26 cellular contexts compared by ENCODE assay signal in genomic region chr1:94969137-94969536, GRCh38.
"Had no signal": no experiment of that assay in that cellular context is flagged by ENCODE, and none has a peak within 500 bp of the region (broad histone marks: within the 10 kb centered on the region; RNA-seq: fewer than 3 reads in every experiment).

No MANE protein-coding gene starts in this region.

- H3K27me3 ChIP-seq: dorsolateral prefrontal cortex, esophagus squamous epithelium, gastrocnemius medialis, heart right ventricle, left lung had no signal

- H3K27ac Mint-ChIP-seq: mesothelial cell of epicardium had no signal

- H3K4me3 ChIP-seq: coronary artery, dorsolateral prefrontal cortex, esophagus squamous epithelium, gastrocnemius medialis, heart right ventricle, left lung, lower lobe of right lung, mucosa of descending colon had no signal

- H3K27ac ChIP-seq: coronary artery, dorsolateral prefrontal cortex, epithelial cell of prostate, esophagus squamous epithelium, gastrocnemius medialis, heart right ventricle, left lung, lower lobe of right lung had no signal

- H3K9me3 Mint-ChIP-seq: mesothelial cell of epicardium had no signal

- H3K36me3 ChIP-seq: esophagus squamous epithelium, gastrocnemius medialis, heart right ventricle, left lung, lower lobe of right lung had no signal

- ATAC-seq: esophagus mucosa, gastrocnemius medialis, heart right ventricle, left cardiac atrium, left lung, left ventricle myocardium superior, lower lobe of right lung, mucosa of descending colon had no signal

- H3K4me3 Mint-ChIP-seq: mesothelial cell of epicardium had no signal

- H3K36me3 Mint-ChIP-seq: mesothelial cell of epicardium had no signal

- H3K9me3 ChIP-seq: esophagus squamous epithelium, gastrocnemius medialis, heart right ventricle, left lung, lower lobe of right lung, mucosa of descending colon had no signal

- DNase-seq: dermis blood vessel endothelial cell; dorsolateral prefrontal cortex; effector CD4-positive, alpha-beta T cell; effector memory CD4-positive, alpha-beta T cell; erythroblast; esophagus squamous epithelium; foreskin fibroblast; foreskin melanocyte; gastrocnemius medialis; glutamatergic neuron; head of caudate nucleus; heart right ventricle; hippocampal formation; left cardiac atrium; left lung; left ventricle myocardium superior; lower lobe of right lung; mesenchymal stem cell; mucosa of descending colon had no signal

- FAIRE-seq: colon, islet of Langerhans, keratinocyte had no signal
